ENCODE assay signal across 10 cellular contexts in the genomic region with DNA sequence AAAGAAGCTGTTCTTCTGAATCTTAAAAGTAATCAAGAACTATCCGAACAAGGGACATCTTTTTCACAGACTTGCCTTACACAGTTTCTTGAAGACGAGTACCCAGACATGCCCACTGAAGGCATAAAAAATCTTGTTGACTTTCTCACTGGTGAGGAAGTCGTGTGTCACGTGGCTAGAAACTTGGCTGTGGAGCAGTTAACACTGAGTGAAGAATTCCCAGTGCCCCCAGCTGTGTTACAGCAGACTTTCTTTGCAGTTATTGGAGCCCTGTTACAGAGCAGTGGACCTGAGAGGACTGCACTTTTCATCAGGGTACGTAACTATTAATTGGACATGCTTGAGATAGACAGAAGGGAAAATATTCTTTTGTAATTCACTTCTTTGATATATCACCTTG. TPM values are rescaled to one million over a fixed set of nuclear protein-coding genes. Genes with fewer than 3 reads are reported as not detected.
A peak's percentile ranks its signal among the peaks of the same experiment; 100 is the strongest.
DNase-seq lines count a peak whose midpoint lies in the region; ATAC-seq, FAIRE-seq and TF ChIP-seq lines count a peak whose summit lies in the region.
"Had no signal": no experiment of that assay in that cellular context is flagged by ENCODE, and none has a peak within 500 bp of the region (broad histone marks: within the 10 kb centered on the region; RNA-seq: fewer than 3 reads in every experiment).

No MANE protein-coding gene starts in this region.

- no peak for TF ChIP-seq EP300 in HepG2 (IDR thresholded peaks at IDR 0.05; ENCODE audit: low read depth in 2 of 2, low read length in 2 of 2)
- TF ChIP-seq EP300 in HepG2 (CRISPR knock-in tag; IDR thresholded peaks at IDR 0.05; ENCODE audit: borderline replicate concordance) = no peak

- H4K20me1 ChIP-seq in HepG2 (ENCODE audit: insufficient read depth, low read length) = peaks cover 19% of the 10 kb centered on the region

- no peak for ATAC-seq in HepG2
- no peak for ATAC-seq in right lobe of liver
- ATAC-seq in HG02571 (IDR thresholded peaks at IDR 0.05; ENCODE audit: unreplicated experiment) = no peak

- H3K9ac ChIP-seq in HepG2 (ENCODE audit: insufficient read depth, low read depth, low read length) = no peak overlapping the region; the same call in 1 of the 2 replicates
- H3K9ac ChIP-seq in adipocyte (ENCODE audit: low read length) = peak overlapping the region; percentile 97

- DNase-seq in HepG2 (ENCODE audit: low spot score) = no peak
- DNase-seq in right lobe of liver = no peak
- no peak for DNase-seq in adipocyte (ENCODE audit: low read depth)
- DNase-seq in kidney glomerular epithelial cell (lab: John Stamatoyannopoulos, UW) = peak; percentile 17
- no peak for DNase-seq in D341Med (ENCODE audit: low spot score)
- DNase-seq in stimulated activated CD4-positive, alpha-beta T cell treated with anti-CD3 and anti-CD28 coated beads, Interleukin-1b, Interleukin-23, amount 100 ng/mL, for 48 hours = no peak
- no peak for DNase-seq in MG63
- DNase-seq: transverse colon had no signal

- in situ Hi-C loops in HepG2 (cut with HindIII; ENCODE audit: extremely low pct_ligation_motif_present, low pct_unique_long_range_greater_than_20kb) = loop anchor here (5.0 kb wide), 1 partner anchor 52 kb away; no protein-coding TSS in a partner anchor

- TF ChIP-seq POLR2A in HepG2 (IDR thresholded peaks at IDR 0.05; ENCODE audit: insufficient read depth in 1 of 2, low read depth in 2 of 2, low read length in 2 of 2) (no peak), right lobe of liver (IDR thresholded peaks at IDR 0.05) (no peak)

- H3K4me2 ChIP-seq in HepG2 (ENCODE audit: low read depth, low read length) = peak overlapping the region; percentile 73

- H3K4me3 ChIP-seq in HepG2 (replicated peaks in 1 of 3; ENCODE audit: insufficient read depth in 1 of 3, low read depth in 2 of 3, low read length in 3 of 3) = peak overlapping the region in 1 of 3 experiments; percentile 6; a peak in 2 of 6 replicates
- no peak overlapping the region for H3K4me3 ChIP-seq in right lobe of liver
- peak overlapping the region; percentile 93 for H3K4me3 ChIP-seq in adipocyte (ENCODE audit: low read length)
- no peak overlapping the region for H3K4me3 ChIP-seq in MG63

- no peak overlapping the region for H3K27ac ChIP-seq in HepG2 (ENCODE audit: extremely low read length, insufficient read depth, low read length)
- no peak overlapping the region for H3K27ac ChIP-seq in right lobe of liver
- H3K27ac ChIP-seq: transverse colon had no signal

- no TSS peak for BruUV-seq in HepG2 (replicated peaks; lab: Mats Ljungman, UMichigan)

- CTCF ChIA-PET in HepG2 (lab: Yijun Ruan, JAX; ENCODE audit: low intra/inter-chr PET ratio, low total read pairs) = no interaction called here

- intact Hi-C loops in HepG2 (cut with micrococcal nuclease; ENCODE audit: unreplicated experiment) (no loop called here), right lobe of liver (cut with DNase I) (loop anchor here in 1 of 2 donors (10.0 kb wide), 1 partner anchor 55 kb away; no protein-coding TSS in a partner anchor)

- H2AFZ ChIP-seq in HepG2 (ENCODE audit: low read length) = no peak overlapping the region

- H3K79me2 ChIP-seq in HepG2 (ENCODE audit: insufficient read depth, low read length) = peaks cover 65% of the 10 kb centered on the region

- H3K27me3 ChIP-seq in HepG2 (ENCODE audit: control insufficient read depth in 1 of 2, insufficient read depth in 2 of 2, low read length in 2 of 2) = no peaks in the 10 kb centered on the region; a peak in 1 of 5 replicates
- no peaks in the 10 kb centered on the region for H3K27me3 ChIP-seq in right lobe of liver
- no peaks in the 10 kb centered on the region for H3K27me3 ChIP-seq in adipocyte (replicated peaks; ENCODE audit: control insufficient read depth, insufficient read depth, low read length)
- no peaks in the 10 kb centered on the region for H3K27me3 ChIP-seq in MG63
- H3K27me3 ChIP-seq: transverse colon had no signal

- H3K9me3 ChIP-seq in HepG2 (ENCODE audit: low read length) (no peaks in the 10 kb centered on the region), right lobe of liver (no peaks in the 10 kb centered on the region), adipocyte (ENCODE audit: control insufficient read depth, low read length) (no peaks in the 10 kb centered on the region), MG63 (no peaks in the 10 kb centered on the region)
- H3K9me3 ChIP-seq: transverse colon had no signal

- POLR2A ChIA-PET in HepG2 (lab: Yijun Ruan, JAX) = no interaction called here

- H3K4me1 ChIP-seq in HepG2 (ENCODE audit: insufficient read depth, low read length) = peaks cover 61% of the 10 kb centered on the region
- peaks cover 0 to 25% (median 4%) of the 10 kb centered on the region in 4 donors for H3K4me1 ChIP-seq in right lobe of liver
- H3K4me1 ChIP-seq in adipocyte (ENCODE audit: control insufficient read depth, insufficient read depth, low read length) = peaks cover 47% of the 10 kb centered on the region

- WGBS in HepG2 (ENCODE audit: low lambda C conversion rate) = 86% methylated on average over 5 of the region's 5 CpGs
- WGBS in right lobe of liver (ENCODE audit: insufficient coverage, low coverage, low lambda C conversion rate, missing lambda C conversion rate) = 33% methylated on average over 5 of the region's 5 CpGs

- TF ChIP-seq RAD21 in HepG2 (CRISPR knock-in tag; IDR thresholded peaks at IDR 0.05) = no peak

- peaks cover 10 to 34% of the 10 kb centered on the region in 2 experiments for H3K36me3 ChIP-seq in HepG2 (replicated peaks in 1 of 2; ENCODE audit: control insufficient read depth in 1 of 2, insufficient read depth in 2 of 2, low read length in 2 of 2)
- peaks cover 0 to 26% (median 3%) of the 10 kb centered on the region in 4 donors for H3K36me3 ChIP-seq in right lobe of liver
- peaks cover 30% of the 10 kb centered on the region for H3K36me3 ChIP-seq in adipocyte (ENCODE audit: control insufficient read depth, insufficient read depth, low read length, severe bottlenecking)
- H3K36me3 ChIP-seq in MG63 = peaks cover 47% of the 10 kb centered on the region

- TF ChIP-seq CTCF in HepG2 (CRISPR knock-in tag; IDR thresholded peaks at IDR 0.05) (no peak), right lobe of liver (IDR thresholded peaks at IDR 0.05) (no peak)

- FAIRE-seq in HepG2 (lab: Jason Lieb, UNC) = no peak
- FAIRE-seq: TTC549 had no signal

RNA-seq across cellular contexts. Expression of a gene that starts 2.4 kb away (rescaled TPM):
- total RNA-seq in HepG2 (2016; rRNA removed; fragmentation: Illumina TruSeq; extraction: Trizol) (78.0 and 101 TPM in 2 replicates), right lobe of liver (10 to 100 TPM; 20.4 to 38.5 (median 23.5) TPM)
- total RNA-seq in HepG2 (2016; cell fraction: cytosol; rRNA removed; fragmentation: Illumina TruSeq; extraction: Trizol; ENCODE audit: low read depth) = 19.7 and 21.8 TPM in 2 replicates
- total RNA-seq in HepG2 (2016; cell fraction: insoluble cytoplasmic fraction; rRNA removed; fragmentation: Illumina TruSeq; extraction: Trizol) = 76.1 and 100 TPM in 2 replicates
- 38.1 and 39.0 TPM in 2 replicates for total RNA-seq in HepG2 (2016; cell fraction: membrane; rRNA removed; fragmentation: Illumina TruSeq; extraction: Trizol)
- total RNA-seq in HepG2 (2016; cell fraction: nucleus; rRNA removed; fragmentation: Illumina TruSeq; extraction: Trizol) = 33.6 TPM in 2 replicates
- 31.1 and 38.4 TPM in 2 replicates for polyA plus RNA-seq in HepG2 (2011; rRNA removed)
- polyA plus RNA-seq in HepG2 (2011; cell fraction: cytosol; rRNA removed) = 29.5 and 37.2 TPM in 2 replicates
- 7.5 and 10.9 TPM in 2 replicates for polyA plus RNA-seq in HepG2 (2011; cell fraction: nucleus; rRNA removed)
- polyA plus RNA-seq in HepG2 (2012) = 31.9 and 35.7 TPM in 2 replicates
- polyA plus RNA-seq in HepG2 (2016; cell fraction: cytosol; fragmentation: Illumina TruSeq; extraction: Trizol; ENCODE audit: low read depth) = 10.7 and 11.0 TPM in 2 replicates
- 114 TPM in 2 replicates for polyA plus RNA-seq in HepG2 (2016; cell fraction: insoluble cytoplasmic fraction; fragmentation: Illumina TruSeq; extraction: Trizol; ENCODE audit: low read depth)
- 18.8 and 22.2 TPM in 2 replicates for polyA plus RNA-seq in HepG2 (2016; cell fraction: membrane; fragmentation: Illumina TruSeq; extraction: Trizol; ENCODE audit: low read depth)
- 42.6 and 43.1 TPM in 2 replicates for polyA plus RNA-seq in HepG2 (2016; cell fraction: nucleus; fragmentation: Illumina TruSeq; extraction: Trizol; ENCODE audit: insufficient read depth, low read depth)
- 6.2 and 14.6 TPM in 2 replicates for polyA minus RNA-seq in HepG2 (2011; rRNA and poly(A)+ RNA removed; ENCODE audit: low replicate concordance)
- 25.3 and 29.9 TPM in 2 replicates for polyA minus RNA-seq in HepG2 (2011; cell fraction: cytosol; rRNA and poly(A)+ RNA removed)
- polyA minus RNA-seq in HepG2 (2011; cell fraction: nucleus; rRNA and poly(A)+ RNA removed) = 14.3 and 18.9 TPM in 2 replicates
- 32.9 and 42.7 TPM in 2 replicates for total RNA-seq in MG63 (2014; rRNA removed; shearing (Covaris generic); ENCODE audit: low replicate concordance)

RNA-seq across cellular contexts. Expression of a gene that starts 14.6 kb away (rescaled TPM):
- total RNA-seq in HepG2 (2016; rRNA removed; fragmentation: Illumina TruSeq; extraction: Trizol) (77.0 and 92.1 TPM in 2 replicates), right lobe of liver (10 to 100 TPM; 19.7 to 28.0 (median 21.4) TPM)
- 11.5 and 14.6 TPM in 2 replicates for total RNA-seq in HepG2 (2016; cell fraction: cytosol; rRNA removed; fragmentation: Illumina TruSeq; extraction: Trizol; ENCODE audit: low read depth)
- 74.9 and 94.6 TPM in 2 replicates for total RNA-seq in HepG2 (2016; cell fraction: insoluble cytoplasmic fraction; rRNA removed; fragmentation: Illumina TruSeq; extraction: Trizol)
- 26.9 and 28.9 TPM in 2 replicates for total RNA-seq in HepG2 (2016; cell fraction: membrane; rRNA removed; fragmentation: Illumina TruSeq; extraction: Trizol)
- total RNA-seq in HepG2 (2016; cell fraction: nucleus; rRNA removed; fragmentation: Illumina TruSeq; extraction: Trizol) = 97.2 and 104 TPM in 2 replicates
- 77.1 and 78.4 TPM in 2 replicates for polyA plus RNA-seq in HepG2 (2011; rRNA removed)
- 40.1 and 47.7 TPM in 2 replicates for polyA plus RNA-seq in HepG2 (2011; cell fraction: cytosol; rRNA removed)
- polyA plus RNA-seq in HepG2 (2011; cell fraction: nucleus; rRNA removed) = 98.7 and 128 TPM in 2 replicates
- polyA plus RNA-seq in HepG2 (2012) = 36.5 and 42.3 TPM in 2 replicates
- 4.0 and 4.3 TPM in 2 replicates for polyA plus RNA-seq in HepG2 (2016; cell fraction: cytosol; fragmentation: Illumina TruSeq; extraction: Trizol; ENCODE audit: low read depth)
- polyA plus RNA-seq in HepG2 (2016; cell fraction: insoluble cytoplasmic fraction; fragmentation: Illumina TruSeq; extraction: Trizol; ENCODE audit: low read depth) = 72.6 and 75.5 TPM in 2 replicates
- 10.6 and 12.5 TPM in 2 replicates for polyA plus RNA-seq in HepG2 (2016; cell fraction: membrane; fragmentation: Illumina TruSeq; extraction: Trizol; ENCODE audit: low read depth)
- polyA plus RNA-seq in HepG2 (2016; cell fraction: nucleus; fragmentation: Illumina TruSeq; extraction: Trizol; ENCODE audit: insufficient read depth, low read depth) = 136 and 138 TPM in 2 replicates
- 55.3 and 443 TPM in 2 replicates for polyA minus RNA-seq in HepG2 (2011; rRNA and poly(A)+ RNA removed; ENCODE audit: low replicate concordance)
- polyA minus RNA-seq in HepG2 (2011; cell fraction: cytosol; rRNA and poly(A)+ RNA removed) = 49.8 and 57.9 TPM in 2 replicates
- 186 and 218 TPM in 2 replicates for polyA minus RNA-seq in HepG2 (2011; cell fraction: nucleus; rRNA and poly(A)+ RNA removed)
- 23.4 and 23.6 TPM in 2 replicates for total RNA-seq in MG63 (2014; rRNA removed; shearing (Covaris generic); ENCODE audit: low replicate concordance)
